ENCODE assay signal across 1 cellular context in genomic region chr11:122637538-122637937, GRCh38.
TF ChIP-seq lines count a peak whose summit lies in the region.

No MANE protein-coding gene starts in this region.

TF ChIP-seq in A549, 52 proteins besides CTCF, POLR2A, EP300 and RAD21 (continued from another document):
- TF ChIP-seq, protein P1, sequence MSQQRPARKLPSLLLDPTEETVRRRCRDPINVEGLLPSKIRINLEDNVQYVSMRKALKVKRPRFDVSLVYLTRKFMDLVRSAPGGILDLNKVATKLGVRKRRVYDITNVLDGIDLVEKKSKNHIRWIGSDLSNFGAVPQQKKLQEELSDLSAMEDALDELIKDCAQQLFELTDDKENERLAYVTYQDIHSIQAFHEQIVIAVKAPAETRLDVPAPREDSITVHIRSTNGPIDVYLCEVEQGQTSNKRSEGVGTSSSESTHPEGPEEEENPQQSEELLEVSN (IDR thresholded peaks at IDR 0.05; ENCODE audit: borderline replicate concordance, low read depth) = no peak
- TF ChIP-seq ESRRA (IDR thresholded peaks at IDR 0.05; ENCODE audit: borderline replicate concordance, low read length) = no peak
- no peak for TF ChIP-seq NFE2L2 (conservative IDR thresholded peaks at IDR 0.05; ENCODE audit: low read length)
- no peak for TF ChIP-seq HOXB13 (CRISPR knock-in tag; IDR thresholded peaks at IDR 0.05; ENCODE audit: low read depth)
- no peak for TF ChIP-seq ZC3H11A (IDR thresholded peaks at IDR 0.05)
- TF ChIP-seq EHMT2 (IDR thresholded peaks at IDR 0.05; ENCODE audit: low read depth) = no peak
- TF ChIP-seq NPAS2 (CRISPR knock-in tag; IDR thresholded peaks at IDR 0.05; ENCODE audit: borderline replicate concordance) = no peak
- TF ChIP-seq JUNB (IDR thresholded peaks at IDR 0.05) = no peak
- TF ChIP-seq TFCP2L1 (CRISPR knock-in tag; IDR thresholded peaks at IDR 0.05) = no peak
- no peak for TF ChIP-seq HDAC2 (IDR thresholded peaks at IDR 0.05)
- TF ChIP-seq RARB (CRISPR knock-in tag; IDR thresholded peaks at IDR 0.05) = no peak
- no peak for TF ChIP-seq JUN (IDR thresholded peaks at IDR 0.05)
